In genomic region chr15:74411686-74412085, GRCh38 we compare ENCODE assay signal across 1 cellular context.
TF ChIP-seq lines count a peak whose summit lies in the region.

No MANE protein-coding gene starts in this region.

TF ChIP-seq in K562, 482 proteins besides CTCF, POLR2A, EP300 and RAD21:
- TF ChIP-seq REST (CRISPR knock-in tag; IDR thresholded peaks at IDR 0.05; ENCODE audit: low read depth) (no peak), ZBTB33 (CRISPR knock-in tag; IDR thresholded peaks at IDR 0.05) (peak; percentile 64; the same call in 1 of the 2 replicates), EHMT2 (IDR thresholded peaks at IDR 0.05) (no peak), ZNF740 (CRISPR knock-in tag; IDR thresholded peaks at IDR 0.05) (0 out of 2 replicates have a peak, but pooled peaks have one; percentile 14), ZNF740 (tag; IDR thresholded peaks at IDR 0.05) (no peak), SMC3 (conservative IDR thresholded peaks at IDR 0.05; ENCODE audit: insufficient read depth, low read depth, low read length) (no peak)
